1 cellular context compared by ENCODE assay signal in genomic region chr7:50558380-50559051, GRCh38.
A peak's percentile ranks its signal among the peaks of the same experiment; 100 is the strongest.
TF ChIP-seq lines count a peak whose summit lies in the region.

No MANE protein-coding gene starts in this region.

TF ChIP-seq in K562, 482 proteins besides CTCF, POLR2A, EP300 and RAD21 (continued from another document):
- no peak for TF ChIP-seq TFAM (CRISPR knock-in tag; conservative IDR thresholded peaks at IDR 0.05)
- peak; percentile 46 for TF ChIP-seq NFE2 (IDR thresholded peaks at IDR 0.05; ENCODE audit: low read depth)
- no peak for TF ChIP-seq SNRNP70 (optimal IDR thresholded peaks at IDR 0.05; ENCODE audit: low read depth, low read length)
- TF ChIP-seq, protein P1, sequence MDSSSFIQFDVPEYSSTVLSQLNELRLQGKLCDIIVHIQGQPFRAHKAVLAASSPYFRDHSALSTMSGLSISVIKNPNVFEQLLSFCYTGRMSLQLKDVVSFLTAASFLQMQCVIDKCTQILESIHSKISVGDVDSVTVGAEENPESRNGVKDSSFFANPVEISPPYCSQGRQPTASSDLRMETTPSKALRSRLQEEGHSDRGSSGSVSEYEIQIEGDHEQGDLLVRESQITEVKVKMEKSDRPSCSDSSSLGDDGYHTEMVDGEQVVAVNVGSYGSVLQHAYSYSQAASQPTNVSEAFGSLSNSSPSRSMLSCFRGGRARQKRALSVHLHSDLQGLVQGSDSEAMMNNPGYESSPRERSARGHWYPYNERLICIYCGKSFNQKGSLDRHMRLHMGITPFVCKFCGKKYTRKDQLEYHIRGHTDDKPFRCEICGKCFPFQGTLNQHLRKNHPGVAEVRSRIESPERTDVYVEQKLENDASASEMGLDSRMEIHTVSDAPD (CRISPR knock-in tag; IDR thresholded peaks at IDR 0.05): no peak
- TF ChIP-seq, protein P2, sequence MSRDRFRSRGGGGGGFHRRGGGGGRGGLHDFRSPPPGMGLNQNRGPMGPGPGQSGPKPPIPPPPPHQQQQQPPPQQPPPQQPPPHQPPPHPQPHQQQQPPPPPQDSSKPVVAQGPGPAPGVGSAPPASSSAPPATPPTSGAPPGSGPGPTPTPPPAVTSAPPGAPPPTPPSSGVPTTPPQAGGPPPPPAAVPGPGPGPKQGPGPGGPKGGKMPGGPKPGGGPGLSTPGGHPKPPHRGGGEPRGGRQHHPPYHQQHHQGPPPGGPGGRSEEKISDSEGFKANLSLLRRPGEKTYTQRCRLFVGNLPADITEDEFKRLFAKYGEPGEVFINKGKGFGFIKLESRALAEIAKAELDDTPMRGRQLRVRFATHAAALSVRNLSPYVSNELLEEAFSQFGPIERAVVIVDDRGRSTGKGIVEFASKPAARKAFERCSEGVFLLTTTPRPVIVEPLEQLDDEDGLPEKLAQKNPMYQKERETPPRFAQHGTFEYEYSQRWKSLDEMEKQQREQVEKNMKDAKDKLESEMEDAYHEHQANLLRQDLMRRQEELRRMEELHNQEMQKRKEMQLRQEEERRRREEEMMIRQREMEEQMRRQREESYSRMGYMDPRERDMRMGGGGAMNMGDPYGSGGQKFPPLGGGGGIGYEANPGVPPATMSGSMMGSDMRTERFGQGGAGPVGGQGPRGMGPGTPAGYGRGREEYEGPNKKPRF (IDR thresholded peaks at IDR 0.05; ENCODE audit: low read depth, low read length): no peak
- no peak for TF ChIP-seq HNRNPLL (IDR thresholded peaks at IDR 0.05; ENCODE audit: low read depth, low read length, poor library complexity, severe bottlenecking)
- TF ChIP-seq SRSF1 (IDR thresholded peaks at IDR 0.05; ENCODE audit: low read depth, low read length): no peak
- TF ChIP-seq RBM17 (IDR thresholded peaks at IDR 0.05; ENCODE audit: borderline replicate concordance, low read depth, low read length): no peak
- no peak for TF ChIP-seq RAD51 (IDR thresholded peaks at IDR 0.05; ENCODE audit: borderline replicate concordance, low read depth)
- TF ChIP-seq, protein P3, sequence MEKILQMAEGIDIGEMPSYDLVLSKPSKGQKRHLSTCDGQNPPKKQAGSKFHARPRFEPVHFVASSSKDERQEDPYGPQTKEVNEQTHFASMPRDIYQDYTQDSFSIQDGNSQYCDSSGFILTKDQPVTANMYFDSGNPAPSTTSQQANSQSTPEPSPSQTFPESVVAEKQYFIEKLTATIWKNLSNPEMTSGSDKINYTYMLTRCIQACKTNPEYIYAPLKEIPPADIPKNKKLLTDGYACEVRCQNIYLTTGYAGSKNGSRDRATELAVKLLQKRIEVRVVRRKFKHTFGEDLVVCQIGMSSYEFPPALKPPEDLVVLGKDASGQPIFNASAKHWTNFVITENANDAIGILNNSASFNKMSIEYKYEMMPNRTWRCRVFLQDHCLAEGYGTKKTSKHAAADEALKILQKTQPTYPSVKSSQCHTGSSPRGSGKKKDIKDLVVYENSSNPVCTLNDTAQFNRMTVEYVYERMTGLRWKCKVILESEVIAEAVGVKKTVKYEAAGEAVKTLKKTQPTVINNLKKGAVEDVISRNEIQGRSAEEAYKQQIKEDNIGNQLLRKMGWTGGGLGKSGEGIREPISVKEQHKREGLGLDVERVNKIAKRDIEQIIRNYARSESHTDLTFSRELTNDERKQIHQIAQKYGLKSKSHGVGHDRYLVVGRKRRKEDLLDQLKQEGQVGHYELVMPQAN (IDR thresholded peaks at IDR 0.05; ENCODE audit: borderline replicate concordance): no peak
- TF ChIP-seq, protein P4, sequence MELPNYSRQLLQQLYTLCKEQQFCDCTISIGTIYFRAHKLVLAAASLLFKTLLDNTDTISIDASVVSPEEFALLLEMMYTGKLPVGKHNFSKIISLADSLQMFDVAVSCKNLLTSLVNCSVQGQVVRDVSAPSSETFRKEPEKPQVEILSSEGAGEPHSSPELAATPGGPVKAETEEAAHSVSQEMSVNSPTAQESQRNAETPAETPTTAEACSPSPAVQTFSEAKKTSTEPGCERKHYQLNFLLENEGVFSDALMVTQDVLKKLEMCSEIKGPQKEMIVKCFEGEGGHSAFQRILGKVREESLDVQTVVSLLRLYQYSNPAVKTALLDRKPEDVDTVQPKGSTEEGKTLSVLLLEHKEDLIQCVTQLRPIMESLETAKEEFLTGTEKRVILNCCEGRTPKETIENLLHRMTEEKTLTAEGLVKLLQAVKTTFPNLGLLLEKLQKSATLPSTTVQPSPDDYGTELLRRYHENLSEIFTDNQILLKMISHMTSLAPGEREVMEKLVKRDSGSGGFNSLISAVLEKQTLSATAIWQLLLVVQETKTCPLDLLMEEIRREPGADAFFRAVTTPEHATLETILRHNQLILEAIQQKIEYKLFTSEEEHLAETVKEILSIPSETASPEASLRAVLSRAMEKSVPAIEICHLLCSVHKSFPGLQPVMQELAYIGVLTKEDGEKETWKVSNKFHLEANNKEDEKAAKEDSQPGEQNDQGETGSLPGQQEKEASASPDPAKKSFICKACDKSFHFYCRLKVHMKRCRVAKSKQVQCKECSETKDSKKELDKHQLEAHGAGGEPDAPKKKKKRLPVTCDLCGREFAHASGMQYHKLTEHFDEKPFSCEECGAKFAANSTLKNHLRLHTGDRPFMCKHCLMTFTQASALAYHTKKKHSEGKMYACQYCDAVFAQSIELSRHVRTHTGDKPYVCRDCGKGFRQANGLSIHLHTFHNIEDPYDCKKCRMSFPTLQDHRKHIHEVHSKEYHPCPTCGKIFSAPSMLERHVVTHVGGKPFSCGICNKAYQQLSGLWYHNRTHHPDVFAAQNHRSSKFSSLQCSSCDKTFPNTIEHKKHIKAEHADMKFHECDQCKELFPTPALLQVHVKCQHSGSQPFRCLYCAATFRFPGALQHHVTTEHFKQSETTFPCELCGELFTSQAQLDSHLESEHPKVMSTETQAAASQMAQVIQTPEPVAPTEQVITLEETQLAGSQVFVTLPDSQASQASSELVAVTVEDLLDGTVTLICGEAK (IDR thresholded peaks at IDR 0.05): no peak
- TF ChIP-seq, protein P4 (CRISPR knock-in tag; IDR thresholded peaks at IDR 0.05): no peak
- TF ChIP-seq ZNF239 (CRISPR knock-in tag; IDR thresholded peaks at IDR 0.05): peak; percentile 92
- no peak; the same call in 1 of the 2 replicates for TF ChIP-seq EGR1 (conservative IDR thresholded peaks at IDR 0.05)
- peak; percentile 100 for TF ChIP-seq KDM1A (IDR thresholded peaks at IDR 0.05)
- TF ChIP-seq, protein P5, sequence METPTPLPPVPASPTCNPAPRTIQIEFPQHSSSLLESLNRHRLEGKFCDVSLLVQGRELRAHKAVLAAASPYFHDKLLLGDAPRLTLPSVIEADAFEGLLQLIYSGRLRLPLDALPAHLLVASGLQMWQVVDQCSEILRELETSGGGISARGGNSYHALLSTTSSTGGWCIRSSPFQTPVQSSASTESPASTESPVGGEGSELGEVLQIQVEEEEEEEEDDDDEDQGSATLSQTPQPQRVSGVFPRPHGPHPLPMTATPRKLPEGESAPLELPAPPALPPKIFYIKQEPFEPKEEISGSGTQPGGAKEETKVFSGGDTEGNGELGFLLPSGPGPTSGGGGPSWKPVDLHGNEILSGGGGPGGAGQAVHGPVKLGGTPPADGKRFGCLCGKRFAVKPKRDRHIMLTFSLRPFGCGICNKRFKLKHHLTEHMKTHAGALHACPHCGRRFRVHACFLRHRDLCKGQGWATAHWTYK (CRISPR knock-in tag; IDR thresholded peaks at IDR 0.05): no peak
- no peak for TF ChIP-seq ZNF75A (CRISPR knock-in tag; IDR thresholded peaks at IDR 0.05)
- no peak for TF ChIP-seq CEBPZ (IDR thresholded peaks at IDR 0.05; ENCODE audit: borderline replicate concordance, low read depth, low read length)
- peak; percentile 93 for TF ChIP-seq CBFA2T2 (conservative IDR thresholded peaks at IDR 0.05)
- TF ChIP-seq, protein P6, sequence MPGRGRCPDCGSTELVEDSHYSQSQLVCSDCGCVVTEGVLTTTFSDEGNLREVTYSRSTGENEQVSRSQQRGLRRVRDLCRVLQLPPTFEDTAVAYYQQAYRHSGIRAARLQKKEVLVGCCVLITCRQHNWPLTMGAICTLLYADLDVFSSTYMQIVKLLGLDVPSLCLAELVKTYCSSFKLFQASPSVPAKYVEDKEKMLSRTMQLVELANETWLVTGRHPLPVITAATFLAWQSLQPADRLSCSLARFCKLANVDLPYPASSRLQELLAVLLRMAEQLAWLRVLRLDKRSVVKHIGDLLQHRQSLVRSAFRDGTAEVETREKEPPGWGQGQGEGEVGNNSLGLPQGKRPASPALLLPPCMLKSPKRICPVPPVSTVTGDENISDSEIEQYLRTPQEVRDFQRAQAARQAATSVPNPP (IDR thresholded peaks at IDR 0.05; ENCODE audit: borderline replicate concordance, insufficient read depth, insufficient read length): no peak
- no peak for TF ChIP-seq TAF1 (IDR thresholded peaks at IDR 0.05; ENCODE audit: control insufficient read depth, extremely low read depth, insufficient read depth, low read length, severe bottlenecking)
